In genomic region chr3:191331443-191331842, GRCh38 we compare ENCODE assay signal across 1 cellular context.
TF ChIP-seq lines count a peak whose summit lies in the region.

No MANE protein-coding gene starts in this region.

TF ChIP-seq in GM12878, 131 proteins besides CTCF, POLR2A, EP300 and RAD21:
- no peak for TF ChIP-seq NFIC (IDR thresholded peaks at IDR 0.05; ENCODE audit: low read depth, low read length)
- TF ChIP-seq, protein P1, sequence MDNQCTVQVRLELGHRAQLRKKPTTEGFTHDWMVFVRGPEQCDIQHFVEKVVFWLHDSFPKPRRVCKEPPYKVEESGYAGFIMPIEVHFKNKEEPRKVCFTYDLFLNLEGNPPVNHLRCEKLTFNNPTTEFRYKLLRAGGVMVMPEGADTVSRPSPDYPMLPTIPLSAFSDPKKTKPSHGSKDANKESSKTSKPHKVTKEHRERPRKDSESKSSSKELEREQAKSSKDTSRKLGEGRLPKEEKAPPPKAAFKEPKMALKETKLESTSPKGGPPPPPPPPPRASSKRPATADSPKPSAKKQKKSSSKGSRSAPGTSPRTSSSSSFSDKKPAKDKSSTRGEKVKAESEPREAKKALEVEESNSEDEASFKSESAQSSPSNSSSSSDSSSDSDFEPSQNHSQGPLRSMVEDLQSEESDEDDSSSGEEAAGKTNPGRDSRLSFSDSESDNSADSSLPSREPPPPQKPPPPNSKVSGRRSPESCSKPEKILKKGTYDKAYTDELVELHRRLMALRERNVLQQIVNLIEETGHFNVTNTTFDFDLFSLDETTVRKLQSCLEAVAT (IDR thresholded peaks at IDR 0.05) = no peak
- no peak for TF ChIP-seq MYC (IDR thresholded peaks at IDR 0.05; ENCODE audit: insufficient read depth, insufficient read length, insufficient replicate concordance, low read length, severe bottlenecking)
- 0 out of 2 replicates have a peak, but pooled peaks have one; percentile 8 for TF ChIP-seq JUNB (IDR thresholded peaks at IDR 0.05)
- TF ChIP-seq TCF7 (IDR thresholded peaks at IDR 0.05; ENCODE audit: borderline replicate concordance) = 0 out of 2 replicates have a peak, but pooled peaks have one; percentile 20
- TF ChIP-seq NFXL1 (IDR thresholded peaks at IDR 0.05; ENCODE audit: borderline replicate concordance) = no peak
- TF ChIP-seq EZH2 (IDR thresholded peaks at IDR 0.05; ENCODE audit: borderline replicate concordance, control insufficient read depth, low read depth, low read length) = no peak
- no peak for TF ChIP-seq BCL11A (IDR thresholded peaks at IDR 0.05; ENCODE audit: low read depth, low read length)
- TF ChIP-seq CHD1 (IDR thresholded peaks at IDR 0.05; ENCODE audit: low read depth, low read length) = no peak
TF ChIP-seq in GM12878: peak in this region for 2.
